Comparison of ENCODE assay signal across 8 cellular contexts in the genomic region with DNA sequence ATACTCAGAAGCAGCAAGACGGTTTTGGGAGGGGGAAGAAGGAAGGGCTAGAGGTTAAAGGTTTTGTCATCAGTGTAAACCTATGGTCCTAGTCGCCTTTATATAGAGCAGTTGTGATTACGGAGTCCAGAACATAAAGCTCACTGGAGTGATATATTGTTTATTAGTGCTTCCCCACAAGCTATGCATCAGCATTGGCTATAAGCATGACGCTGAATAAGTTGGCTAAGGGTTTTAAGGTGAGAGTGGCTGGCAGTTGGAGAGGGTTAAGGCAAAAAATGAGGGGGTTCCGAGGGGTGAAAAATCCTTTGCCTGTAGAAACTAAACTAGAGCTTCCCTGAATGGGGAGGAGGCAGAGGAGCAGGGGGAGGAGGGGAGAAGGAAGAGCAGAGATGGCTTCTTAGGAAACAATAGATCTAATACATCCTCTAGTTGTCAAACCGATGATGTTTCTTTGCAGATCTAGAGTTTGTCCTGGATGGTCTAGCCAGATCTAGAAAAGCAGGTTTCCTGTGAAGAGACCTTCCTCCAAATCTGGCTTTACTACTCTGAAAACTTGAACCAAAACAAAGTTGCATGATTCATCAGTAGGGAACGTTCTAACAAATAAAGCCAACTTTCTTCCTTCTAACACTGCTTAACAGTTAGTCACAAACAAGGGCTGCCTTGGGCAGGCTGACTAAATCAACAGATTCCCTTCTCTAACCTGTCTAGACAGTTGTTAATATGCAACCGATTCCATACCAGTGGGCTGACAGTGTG.
DNase-seq lines count a peak whose midpoint lies in the region; ATAC-seq and TF ChIP-seq lines count a peak whose summit lies in the region.

No MANE protein-coding gene starts in this region.

- ATAC-seq in DND-41 (ENCODE audit: insufficient read depth, low read depth) (no peak), GM21737 (IDR thresholded peaks at IDR 0.05; ENCODE audit: unreplicated experiment) (no peak)

- no peak overlapping the region for H3K4me3 ChIP-seq in DND-41 (ENCODE audit: low read depth in 1 of 2, low read length in 2 of 2)
- 0 out of 2 replicates have a peak overlapping the region, but pooled peaks have one; percentile 80 for H3K4me3 ChIP-seq in MM.1S (ENCODE audit: low read length)
- H3K4me3 ChIP-seq in iPS-18c (ENCODE audit: insufficient read depth, low read depth, low read length), result peak overlapping the region; percentile 65; the same call in 1 of the 2 replicates
- H3K4me3 ChIP-seq in skeletal muscle cell (ENCODE audit: low read depth, low read length), result peak overlapping the region; percentile 84

- H3K27ac ChIP-seq in DND-41 (ENCODE audit: low read length) (no peak overlapping the region), MM.1S (ENCODE audit: low read length) (no peak overlapping the region)

- CTCF ChIA-PET in GM10248 (lab: Yijun Ruan, JAX), result interaction anchor here (1.3 to 1.7 kb wide), 4 partner anchors 12 to 185 kb away, joined by 3 to 9 read pairs (median 4); no protein-coding TSS in a partner anchor

- H3K9ac ChIP-seq in DND-41 (ENCODE audit: low read depth, low read length) (no peak overlapping the region), MM.1S (ENCODE audit: low read length) (no peak overlapping the region)

- H3K27me3 ChIP-seq in DND-41 (ENCODE audit: insufficient read depth, low read length, poor library complexity) (peaks cover 41% of the 10 kb centered on the region), MM.1S (replicated peaks; ENCODE audit: insufficient read depth, low read length) (no peaks in the 10 kb centered on the region)

- H3K9me2 ChIP-seq in MM.1S (replicated peaks; ENCODE audit: insufficient read depth, low read length), result no peaks in the 10 kb centered on the region

- no peak for TF ChIP-seq CTCF in DND-41 (IDR thresholded peaks at IDR 0.05; ENCODE audit: borderline replicate concordance, extremely low read depth, low read length, poor library complexity, severe bottlenecking)
- TF ChIP-seq CTCF in MM.1S (IDR thresholded peaks at IDR 0.05; ENCODE audit: low read length), result no peak
- no peak for TF ChIP-seq CTCF in GM10248 (IDR thresholded peaks at IDR 0.05; ENCODE audit: control extremely low read depth, extremely low read depth, low read depth, missing control alignments)

- H3K9me3 ChIP-seq in DND-41 (ENCODE audit: insufficient read depth, low read length, severe bottlenecking), result no peaks in the 10 kb centered on the region
- H3K9me3 ChIP-seq in MM.1S (replicated peaks; ENCODE audit: insufficient read depth, low read length), result no peaks in the 10 kb centered on the region
- H3K9me3 ChIP-seq in iPS-18c (ENCODE audit: control insufficient read depth, insufficient read depth, low read length), result no peaks in the 10 kb centered on the region

- H3K79me2 ChIP-seq in DND-41 (ENCODE audit: insufficient read depth, low read length) (no peaks in the 10 kb centered on the region), MM.1S (ENCODE audit: low read length) (peaks cover 61% of the 10 kb centered on the region)

- H4K20me1 ChIP-seq in DND-41 (ENCODE audit: insufficient read depth, low read length) (peaks cover 8% of the 10 kb centered on the region; the same call in 1 of the 2 replicates), MM.1S (ENCODE audit: insufficient read depth, low read length) (0 out of 2 replicates have a peak, but pooled peaks cover 3% of the 10 kb centered on the region)

- H2AFZ ChIP-seq in DND-41 (ENCODE audit: low read depth, low read length), result no peak overlapping the region
- no peak overlapping the region for H2AFZ ChIP-seq in MM.1S (ENCODE audit: low read length)

- peaks cover 9% of the 10 kb centered on the region; the same call in 1 of the 2 replicates for H3F3A ChIP-seq in MM.1S (ENCODE audit: insufficient read depth, low read length)

- H3K4me1 ChIP-seq in DND-41 (ENCODE audit: insufficient read depth, low read length) (peaks cover 30% of the 10 kb centered on the region), MM.1S (ENCODE audit: low read length) (peaks cover 12% of the 10 kb centered on the region; the same call in 1 of the 2 replicates)

- H3K4me2 ChIP-seq in DND-41 (ENCODE audit: insufficient read depth, low read length) (0 out of 2 replicates have a peak overlapping the region, but pooled peaks have one; percentile 10), MM.1S (ENCODE audit: low read depth, low read length) (peak overlapping the region; percentile 76; the same call in 1 of the 2 replicates)

- POLR2A ChIA-PET in GM10248 (lab: Yijun Ruan, JAX), result no interaction called here

- DNase-seq in DND-41, result no peak
- DNase-seq in MM.1S, result no peak
- DNase-seq in astrocyte of the hippocampus (ENCODE audit: low read depth, low spot score), result peak; percentile 89
- no peak for DNase-seq in skeletal muscle cell (ENCODE audit: low read depth)
- no peak for DNase-seq in iPS-NIHi7 (ENCODE audit: extremely low spot score)
- no peak for DNase-seq in GM10248 (ENCODE audit: extremely low spot score)

- H3K36me3 ChIP-seq in DND-41 (ENCODE audit: insufficient read depth, low read length), result no peaks in the 10 kb centered on the region
- H3K36me3 ChIP-seq in MM.1S (replicated peaks; ENCODE audit: insufficient read depth, low read length), result no peaks in the 10 kb centered on the region

Comparison
In these comparisons a context has a peak if more than half of its experiments do, and no peak if none do; other contexts are left out.
1. H3K4me3 ChIP-seq: peak in MM.1S (single experiment), iPS-18c (single experiment) and skeletal muscle cell (single experiment); none in DND-41 (0 of 2).